14 cellular contexts compared by ENCODE assay signal in genomic region chr6:7532232-7532631, GRCh38. TPM values are rescaled to one million over a fixed set of nuclear protein-coding genes. Genes with fewer than 3 reads are reported as not detected.
DNase-seq lines count a peak whose midpoint lies in the region; ATAC-seq and TF ChIP-seq lines count a peak whose summit lies in the region.
"Had no signal": no experiment of that assay in that cellular context is flagged by ENCODE, and none has a peak within 500 bp of the region (broad histone marks: within the 10 kb centered on the region; RNA-seq: fewer than 3 reads in every experiment).

No MANE protein-coding gene starts in this region.

- H3K27me3 ChIP-seq in HCT116 (ENCODE audit: insufficient read depth, low read length) (no peaks in the 10 kb centered on the region), foreskin keratinocyte (no peaks in the 10 kb centered on the region)

- H3K9me3 ChIP-seq in HCT116 (ENCODE audit: control insufficient read depth in 1 of 2, insufficient read depth in 1 of 2, low read depth in 1 of 2, low read length in 2 of 2), result no peaks in the 10 kb centered on the region
- H3K9me3 ChIP-seq: sigmoid colon had no signal

- H3K4me3 ChIP-seq in HCT116 (replicated peaks in 1 of 2; ENCODE audit: low read depth in 1 of 2, low read length in 2 of 2), result peak overlapping the region in 1 of 2 experiments; percentile 23; a peak in 1 of 4 replicates
- H3K4me3 ChIP-seq: sigmoid colon had no signal

- H3K27ac Mint-ChIP-seq in progenitor cell of endocrine pancreas, result peak overlapping the region; percentile 87
- H3K27ac Mint-ChIP-seq: activated naive CD8-positive, alpha-beta T cell had no signal

- H3K27me3 Mint-ChIP-seq in progenitor cell of endocrine pancreas, result no peaks in the 10 kb centered on the region

- H3K4me3 Mint-ChIP-seq in progenitor cell of endocrine pancreas (ENCODE audit: low read depth), result peak overlapping the region; percentile 21
- H3K4me3 Mint-ChIP-seq: activated naive CD8-positive, alpha-beta T cell had no signal

- TF ChIP-seq POLR2A in HCT116 (IDR thresholded peaks at IDR 0.05; ENCODE audit: borderline replicate concordance, extremely low read depth, insufficient read depth, insufficient read length), result no peak

- no peak overlapping the region for H3K27ac ChIP-seq in HCT116 (ENCODE audit: low read depth, low read length)
- H3K27ac ChIP-seq in foreskin keratinocyte, result peak overlapping the region; percentile 91
- H3K27ac ChIP-seq: C4-2B, sigmoid colon had no signal

- CTCF ChIA-PET in HCT116 (lab: Charles Lee), result no interaction called here

- intact Hi-C loops in HCT116 (cut with micrococcal nuclease), result no loop called here

- no peak for TF ChIP-seq RAD21 in HCT116 (IDR thresholded peaks at IDR 0.05; ENCODE audit: low read depth)

- POLR2A ChIA-PET in HCT116 (lab: Charles Lee), result no interaction called here

- BruUV-seq in HCT116 (replicated peaks; lab: Mats Ljungman, UMichigan), result no TSS peak

- H3K4me1 ChIP-seq in HCT116 (ENCODE audit: control insufficient read depth in 1 of 2, insufficient read depth in 2 of 2, low read length in 2 of 2) (peaks cover 14 to 26% of the 10 kb centered on the region in 2 experiments; a peak in 3 of 4 replicates), foreskin keratinocyte (peaks cover 43% of the 10 kb centered on the region)
- H3K4me1 ChIP-seq: sigmoid colon had no signal

- H3K36me3 ChIP-seq in HCT116 (ENCODE audit: control insufficient read depth in 1 of 2, insufficient read depth in 2 of 2, low read length in 2 of 2), result no peaks in the 10 kb centered on the region
- H3K36me3 ChIP-seq: sigmoid colon had no signal

- H3K9me3 Mint-ChIP-seq in progenitor cell of endocrine pancreas (ENCODE audit: low read depth), result no peaks in the 10 kb centered on the region

- ATAC-seq in HCT116, result peak; percentile 75
- peak; percentile 84 for ATAC-seq in foreskin keratinocyte
- ATAC-seq in HG02588 (IDR thresholded peaks at IDR 0.05; ENCODE audit: unreplicated experiment), result no peak
- ATAC-seq: Right ventricle myocardium inferior had no signal

- no peaks in the 10 kb centered on the region for H3K36me3 Mint-ChIP-seq in progenitor cell of endocrine pancreas (ENCODE audit: insufficient read depth)
- H3K36me3 Mint-ChIP-seq: activated naive CD8-positive, alpha-beta T cell had no signal

- no peaks in the 10 kb centered on the region for H3K9me2 ChIP-seq in HCT116 (ENCODE audit: insufficient read depth)

- H3K4me2 ChIP-seq in HCT116 (ENCODE audit: low read length), result peak overlapping the region; percentile 74

- peak overlapping the region; percentile 10; the same call in 1 of the 2 replicates for H3K9ac ChIP-seq in HCT116 (ENCODE audit: low read length)

- peaks cover 25% of the 10 kb centered on the region for H3K4me1 Mint-ChIP-seq in progenitor cell of endocrine pancreas (ENCODE audit: low read depth)

- no peaks in the 10 kb centered on the region for H4K20me1 ChIP-seq in HCT116 (ENCODE audit: insufficient read depth)

- no peak for DNase-seq in HCT116 (ENCODE audit: low read depth, low spot score)
- DNase-seq in NCI-H526 (lab: John Stamatoyannopoulos, UW), result peak; percentile 81 to 87
- peak in 1 of 2 donors; percentile 86 for DNase-seq in foreskin keratinocyte
- DNase-seq in progenitor cell of endocrine pancreas (ENCODE audit: low spot score, unreplicated experiment), result peak; percentile 34
- DNase-seq in anterior cingulate cortex (lab: John Stamatoyannopoulos, UW), result no peak
- no peak for DNase-seq in activated CD8-positive, alpha-beta memory T cell treated with anti-CD3 and anti-CD28 coated beads for 24 hours
- DNase-seq in NOMO-1 treated with dmso at 0.1 percent for 144 hours (lab: John Stamatoyannopoulos, UW; ENCODE audit: unreplicated experiment), result no peak
- DNase-seq: cerebellar nuclear complex, NCI-H69, sigmoid colon had no signal

- H3K79me2 ChIP-seq in HCT116 (ENCODE audit: insufficient read depth, low read length), result no peaks in the 10 kb centered on the region

- RAD21 ChIA-PET in HCT116 (lab: Charles Lee; ENCODE audit: low non-redundant PET in 1 of 2, low total read pairs in 2 of 2, uncharacterized antibody in 2 of 2, unreplicated experiment in 2 of 2), result no interaction called here

- TF ChIP-seq CTCF in HCT116 (IDR thresholded peaks at IDR 0.05 in 2 of 3, conservative IDR thresholded peaks at IDR 0.05 in 1 of 3; ENCODE audit: borderline replicate concordance in 1 of 3, insufficient read depth in 1 of 3, low read depth in 2 of 3, low read length in 2 of 3) (no peak), foreskin keratinocyte (conservative IDR thresholded peaks at IDR 0.05) (no peak), progenitor cell of endocrine pancreas (IDR thresholded peaks at IDR 0.05; ENCODE audit: unreplicated experiment) (no peak)

- H2AFZ ChIP-seq in HCT116 (ENCODE audit: low read depth, low read length, poor library complexity, severe bottlenecking), result peak overlapping the region; percentile 99

TF ChIP-seq in HCT116, 20 proteins besides CTCF, POLR2A, EP300 and RAD21:
- TF ChIP-seq SP1 (IDR thresholded peaks at IDR 0.05; ENCODE audit: low read depth) (peak; percentile 48), MAX (IDR thresholded peaks at IDR 0.05) (0 out of 2 replicates have a peak, but pooled peaks have one; percentile 31), CBX3 (IDR thresholded peaks at IDR 0.05; ENCODE audit: low read depth) (peak; percentile 38; the same call in 1 of the 2 replicates), POLR2AphosphoS5 (IDR thresholded peaks at IDR 0.05; ENCODE audit: low read depth, low read length) (no peak)

RNA-seq across cellular contexts. Expression of gene DSP, which starts 9.2 kb away (rescaled TPM):
- total RNA-seq in HCT116 (2021; ENCODE audit: unreplicated experiment), result 104 TPM
- polyA plus RNA-seq in HCT116 (2012), result 56.2 and 65.6 TPM in 2 replicates
- total RNA-seq in foreskin keratinocyte, result 352 and 371 TPM in 2 replicates
- polyA plus RNA-seq in foreskin keratinocyte, result 63.1 and 67.4 TPM in 2 replicates
- 365 and 366 TPM in 2 replicates for total RNA-seq in progenitor cell of endocrine pancreas

RNA-seq across cellular contexts. Expression of gene SNRNP48, which starts 57.8 kb away (rescaled TPM):
- 26.2 TPM for total RNA-seq in HCT116 (2021; ENCODE audit: unreplicated experiment)
- 7.7 and 12.1 TPM in 2 replicates for polyA plus RNA-seq in HCT116 (2012)
- total RNA-seq in foreskin keratinocyte, result 12.0 and 12.2 TPM in 2 replicates
- 4.0 and 5.1 TPM in 2 replicates for polyA plus RNA-seq in foreskin keratinocyte
- 19.2 and 20.1 TPM in 2 replicates for total RNA-seq in progenitor cell of endocrine pancreas

Comparison
In these comparisons a context has a peak if more than half of its experiments do, and no peak if none do; other contexts are left out.
1. DNase-seq: peak in NCI-H526 (2 of 2) and progenitor cell of endocrine pancreas (single experiment); none in HCT116 (single experiment), anterior cingulate cortex (0 of 58), activated CD8-positive, alpha-beta memory T cell treated with anti-CD3 and anti-CD28 coated beads for 24 hours (single experiment) and NOMO-1 treated with dmso at 0.1 percent for 144 hours (single experiment).